1 cellular context compared by ENCODE assay signal in the genomic region with DNA sequence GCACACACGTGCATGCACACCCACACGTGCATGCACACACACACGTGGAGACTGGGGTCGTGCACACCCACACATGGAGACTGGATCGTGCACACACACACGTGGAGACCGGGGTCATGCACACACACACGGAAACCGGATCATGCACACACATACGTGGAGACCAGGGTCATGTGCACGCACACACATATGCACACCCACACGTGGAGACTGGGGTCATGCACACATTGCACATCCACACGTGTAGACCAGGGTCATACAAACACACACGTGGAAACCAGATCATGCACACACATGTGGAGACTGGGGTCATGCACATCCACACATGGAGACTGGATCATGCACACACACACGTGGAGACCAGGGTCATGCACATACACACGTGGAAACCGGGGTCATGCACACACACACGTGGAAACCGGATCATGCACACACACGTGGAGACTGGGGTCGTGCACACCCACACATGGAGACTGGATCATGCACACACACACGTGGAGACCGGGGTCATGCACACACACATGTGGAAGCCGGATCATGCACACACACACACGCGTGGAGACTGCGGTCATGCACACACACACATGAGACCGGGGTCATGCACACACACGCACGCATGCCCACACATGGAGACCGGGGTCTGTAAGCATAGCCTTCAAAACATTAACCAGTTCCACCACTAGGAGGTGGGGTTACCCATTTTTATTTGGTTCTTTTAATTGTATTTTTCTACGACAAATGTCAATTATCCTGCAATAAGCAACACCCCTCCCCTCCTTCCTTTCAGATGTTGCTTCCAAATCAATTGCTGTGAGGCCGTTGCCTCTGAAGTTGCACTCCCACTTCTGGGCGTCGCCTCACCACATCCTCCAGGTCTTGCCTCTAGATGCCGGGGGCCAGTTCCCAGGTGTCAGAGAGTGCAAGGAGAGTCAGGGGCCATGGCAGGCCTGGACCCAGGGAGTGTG.
A peak's percentile ranks its signal among the peaks of the same experiment; 100 is the strongest.
TF ChIP-seq lines count a peak whose summit lies in the region.

No MANE protein-coding gene starts in this region.

TF ChIP-seq in K562, 482 proteins besides CTCF, POLR2A, EP300 and RAD21 (continued from another document and continues in another):
- TF ChIP-seq, protein P1, sequence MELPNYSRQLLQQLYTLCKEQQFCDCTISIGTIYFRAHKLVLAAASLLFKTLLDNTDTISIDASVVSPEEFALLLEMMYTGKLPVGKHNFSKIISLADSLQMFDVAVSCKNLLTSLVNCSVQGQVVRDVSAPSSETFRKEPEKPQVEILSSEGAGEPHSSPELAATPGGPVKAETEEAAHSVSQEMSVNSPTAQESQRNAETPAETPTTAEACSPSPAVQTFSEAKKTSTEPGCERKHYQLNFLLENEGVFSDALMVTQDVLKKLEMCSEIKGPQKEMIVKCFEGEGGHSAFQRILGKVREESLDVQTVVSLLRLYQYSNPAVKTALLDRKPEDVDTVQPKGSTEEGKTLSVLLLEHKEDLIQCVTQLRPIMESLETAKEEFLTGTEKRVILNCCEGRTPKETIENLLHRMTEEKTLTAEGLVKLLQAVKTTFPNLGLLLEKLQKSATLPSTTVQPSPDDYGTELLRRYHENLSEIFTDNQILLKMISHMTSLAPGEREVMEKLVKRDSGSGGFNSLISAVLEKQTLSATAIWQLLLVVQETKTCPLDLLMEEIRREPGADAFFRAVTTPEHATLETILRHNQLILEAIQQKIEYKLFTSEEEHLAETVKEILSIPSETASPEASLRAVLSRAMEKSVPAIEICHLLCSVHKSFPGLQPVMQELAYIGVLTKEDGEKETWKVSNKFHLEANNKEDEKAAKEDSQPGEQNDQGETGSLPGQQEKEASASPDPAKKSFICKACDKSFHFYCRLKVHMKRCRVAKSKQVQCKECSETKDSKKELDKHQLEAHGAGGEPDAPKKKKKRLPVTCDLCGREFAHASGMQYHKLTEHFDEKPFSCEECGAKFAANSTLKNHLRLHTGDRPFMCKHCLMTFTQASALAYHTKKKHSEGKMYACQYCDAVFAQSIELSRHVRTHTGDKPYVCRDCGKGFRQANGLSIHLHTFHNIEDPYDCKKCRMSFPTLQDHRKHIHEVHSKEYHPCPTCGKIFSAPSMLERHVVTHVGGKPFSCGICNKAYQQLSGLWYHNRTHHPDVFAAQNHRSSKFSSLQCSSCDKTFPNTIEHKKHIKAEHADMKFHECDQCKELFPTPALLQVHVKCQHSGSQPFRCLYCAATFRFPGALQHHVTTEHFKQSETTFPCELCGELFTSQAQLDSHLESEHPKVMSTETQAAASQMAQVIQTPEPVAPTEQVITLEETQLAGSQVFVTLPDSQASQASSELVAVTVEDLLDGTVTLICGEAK (IDR thresholded peaks at IDR 0.05): no peak
- TF ChIP-seq, protein P1 (CRISPR knock-in tag; IDR thresholded peaks at IDR 0.05): no peak
- TF ChIP-seq RHOXF2B (CRISPR knock-in tag; conservative IDR thresholded peaks at IDR 0.05) (no peak), GTF2A2 (tag; IDR thresholded peaks at IDR 0.05) (no peak), XRCC5 (IDR thresholded peaks at IDR 0.05; ENCODE audit: low read depth, low read length) (0 out of 2 replicates have a peak, but pooled peaks have one; percentile 27), CBFA2T3 (IDR thresholded peaks at IDR 0.05) (no peak), SMARCA5 (IDR thresholded peaks at IDR 0.05) (no peak), NCOA1 (IDR thresholded peaks at IDR 0.05; ENCODE audit: low read depth) (no peak), PTRF (tag; IDR thresholded peaks at IDR 0.05) (no peak), TAF1 (IDR thresholded peaks at IDR 0.05; ENCODE audit: control insufficient read depth, extremely low read depth, insufficient read depth, low read length, severe bottlenecking) (no peak), SMC3 (conservative IDR thresholded peaks at IDR 0.05; ENCODE audit: insufficient read depth, low read depth, low read length) (peak; percentile 30; the same call in 1 of the 2 replicates), KDM1A (IDR thresholded peaks at IDR 0.05) (peak in 1 of 2 experiments; percentile 8; a peak in 1 of 4 replicates), ZNF75A (CRISPR knock-in tag; IDR thresholded peaks at IDR 0.05) (no peak), SAP30 (IDR thresholded peaks at IDR 0.05; ENCODE audit: borderline replicate concordance, insufficient read depth, low read depth, low read length, poor library complexity, severe bottlenecking) (no peak), NUFIP1 (IDR thresholded peaks at IDR 0.05; ENCODE audit: partially characterized antibody) (no peak), PHB (CRISPR knock-in tag; IDR thresholded peaks at IDR 0.05) (no peak), IRF2 (CRISPR knock-in tag; IDR thresholded peaks at IDR 0.05) (0 out of 2 replicates have a peak, but pooled peaks have one; percentile 8), ZNF589 (CRISPR knock-in tag; IDR thresholded peaks at IDR 0.05; ENCODE audit: low read depth) (no peak), NR2C2 (CRISPR knock-in tag; IDR thresholded peaks at IDR 0.05) (0 out of 2 replicates have a peak, but pooled peaks have one; percentile 24), NR2C2 (tag; IDR thresholded peaks at IDR 0.05) (no peak)
- TF ChIP-seq, protein P2, sequence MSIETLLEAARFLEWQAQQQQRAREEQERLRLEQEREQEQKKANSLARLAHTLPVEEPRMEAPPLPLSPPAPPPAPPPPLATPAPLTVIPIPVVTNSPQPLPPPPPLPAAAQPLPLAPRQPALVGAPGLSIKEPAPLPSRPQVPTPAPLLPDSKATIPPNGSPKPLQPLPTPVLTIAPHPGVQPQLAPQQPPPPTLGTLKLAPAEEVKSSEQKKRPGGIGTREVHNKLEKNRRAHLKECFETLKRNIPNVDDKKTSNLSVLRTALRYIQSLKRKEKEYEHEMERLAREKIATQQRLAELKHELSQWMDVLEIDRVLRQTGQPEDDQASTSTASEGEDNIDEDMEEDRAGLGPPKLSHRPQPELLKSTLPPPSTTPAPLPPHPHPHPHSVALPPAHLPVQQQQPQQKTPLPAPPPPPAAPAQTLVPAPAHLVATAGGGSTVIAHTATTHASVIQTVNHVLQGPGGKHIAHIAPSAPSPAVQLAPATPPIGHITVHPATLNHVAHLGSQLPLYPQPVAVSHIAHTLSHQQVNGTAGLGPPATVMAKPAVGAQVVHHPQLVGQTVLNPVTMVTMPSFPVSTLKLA (conservative IDR thresholded peaks at IDR 0.05): peak in 1 of 2 experiments; percentile 29; a peak in 1 of 4 replicates
- TF ChIP-seq, protein P3, sequence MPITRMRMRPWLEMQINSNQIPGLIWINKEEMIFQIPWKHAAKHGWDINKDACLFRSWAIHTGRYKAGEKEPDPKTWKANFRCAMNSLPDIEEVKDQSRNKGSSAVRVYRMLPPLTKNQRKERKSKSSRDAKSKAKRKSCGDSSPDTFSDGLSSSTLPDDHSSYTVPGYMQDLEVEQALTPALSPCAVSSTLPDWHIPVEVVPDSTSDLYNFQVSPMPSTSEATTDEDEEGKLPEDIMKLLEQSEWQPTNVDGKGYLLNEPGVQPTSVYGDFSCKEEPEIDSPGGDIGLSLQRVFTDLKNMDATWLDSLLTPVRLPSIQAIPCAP (CRISPR knock-in tag; IDR thresholded peaks at IDR 0.05; ENCODE audit: borderline replicate concordance): no peak
- TF ChIP-seq, protein P4, sequence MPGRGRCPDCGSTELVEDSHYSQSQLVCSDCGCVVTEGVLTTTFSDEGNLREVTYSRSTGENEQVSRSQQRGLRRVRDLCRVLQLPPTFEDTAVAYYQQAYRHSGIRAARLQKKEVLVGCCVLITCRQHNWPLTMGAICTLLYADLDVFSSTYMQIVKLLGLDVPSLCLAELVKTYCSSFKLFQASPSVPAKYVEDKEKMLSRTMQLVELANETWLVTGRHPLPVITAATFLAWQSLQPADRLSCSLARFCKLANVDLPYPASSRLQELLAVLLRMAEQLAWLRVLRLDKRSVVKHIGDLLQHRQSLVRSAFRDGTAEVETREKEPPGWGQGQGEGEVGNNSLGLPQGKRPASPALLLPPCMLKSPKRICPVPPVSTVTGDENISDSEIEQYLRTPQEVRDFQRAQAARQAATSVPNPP (IDR thresholded peaks at IDR 0.05; ENCODE audit: borderline replicate concordance, insufficient read depth, insufficient read length): no peak
- TF ChIP-seq, protein P5, sequence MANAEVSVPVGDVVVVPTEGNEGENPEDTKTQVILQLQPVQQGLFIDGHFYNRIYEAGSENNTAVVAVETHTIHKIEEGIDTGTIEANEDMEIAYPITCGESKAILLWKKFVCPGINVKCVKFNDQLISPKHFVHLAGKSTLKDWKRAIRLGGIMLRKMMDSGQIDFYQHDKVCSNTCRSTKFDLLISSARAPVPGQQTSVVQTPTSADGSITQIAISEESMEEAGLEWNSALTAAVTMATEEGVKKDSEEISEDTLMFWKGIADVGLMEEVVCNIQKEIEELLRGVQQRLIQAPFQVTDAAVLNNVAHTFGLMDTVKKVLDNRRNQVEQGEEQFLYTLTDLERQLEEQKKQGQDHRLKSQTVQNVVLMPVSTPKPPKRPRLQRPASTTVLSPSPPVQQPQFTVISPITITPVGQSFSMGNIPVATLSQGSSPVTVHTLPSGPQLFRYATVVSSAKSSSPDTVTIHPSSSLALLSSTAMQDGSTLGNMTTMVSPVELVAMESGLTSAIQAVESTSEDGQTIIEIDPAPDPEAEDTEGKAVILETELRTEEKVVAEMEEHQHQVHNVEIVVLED (CRISPR knock-in tag; IDR thresholded peaks at IDR 0.05): no peak
